21 cellular contexts compared by ENCODE assay signal in genomic region chr19:33333615-33334014, GRCh38. TPM values are rescaled to one million over a fixed set of nuclear protein-coding genes. Genes with fewer than 3 reads are reported as not detected.
DNase-seq lines count a peak whose midpoint lies in the region; ATAC-seq, FAIRE-seq and TF ChIP-seq lines count a peak whose summit lies in the region.
"Had no signal": no experiment of that assay in that cellular context is flagged by ENCODE, and none has a peak within 500 bp of the region (broad histone marks: within the 10 kb centered on the region; RNA-seq: fewer than 3 reads in every experiment).

No MANE protein-coding gene starts in this region.

- CTCF ChIA-PET in PC-3 (lab: Charles Lee) = no interaction called here

- H2AFZ ChIP-seq in PC-3 (ENCODE audit: low read length) (no peak overlapping the region), parathyroid adenoma (no peak overlapping the region)

- POLR2A ChIA-PET in PC-3 (lab: Charles Lee; ENCODE audit: unreplicated experiment) = no interaction called here

- no peak for FAIRE-seq in HTR-8/SVneo (lab: Jason Lieb, UNC)
- FAIRE-seq: D721Med, GM12891, GM18507, H1 had no signal

- no peaks in the 10 kb centered on the region for H3K9me2 ChIP-seq in PC-3 (replicated peaks; ENCODE audit: low read length)

- no TSS peak for BruUV-seq in PC-3 (replicated peaks; lab: Mats Ljungman, UMichigan)

- ATAC-seq in PC-3 = no peak
- peak; percentile 25 for ATAC-seq in foreskin keratinocyte
- no peak for ATAC-seq in lower lobe of right lung
- ATAC-seq: Right ventricle myocardium inferior had no signal

- no peaks in the 10 kb centered on the region for H3F3A ChIP-seq in PC-3 (ENCODE audit: low read length, unreplicated experiment)

- H3K79me2 ChIP-seq in PC-3 (ENCODE audit: low read length) = no peaks in the 10 kb centered on the region
- H3K79me2 ChIP-seq in parathyroid adenoma = no peaks in the 10 kb centered on the region

- no peaks in the 10 kb centered on the region for H4K20me1 ChIP-seq in PC-3 (ENCODE audit: low read length)

- H3K36me3 ChIP-seq in PC-3 (ENCODE audit: low read depth, low read length) (no peaks in the 10 kb centered on the region), parathyroid adenoma (ENCODE audit: control insufficient read depth, insufficient read depth, low read length) (no peaks in the 10 kb centered on the region), lower lobe of right lung (no peaks in the 10 kb centered on the region)
- H3K36me3 ChIP-seq: Peyer's patch had no signal

- H3K4me3 ChIP-seq in PC-3 (ENCODE audit: low read length) = no peak overlapping the region
- no peak overlapping the region for H3K4me3 ChIP-seq in parathyroid adenoma (ENCODE audit: low read depth, low read length)
- H3K4me3 ChIP-seq in lower lobe of right lung = no peak overlapping the region
- H3K4me3 ChIP-seq: Peyer's patch had no signal

- H3K9ac ChIP-seq in PC-3 (ENCODE audit: low read length) (no peak overlapping the region), parathyroid adenoma (no peak overlapping the region)

- intact Hi-C loops in PC-3 (cut with micrococcal nuclease) (no loop called here), lower lobe of right lung (cut with DNase I) (no loop called here)

- TF ChIP-seq CTCF in PC-3 (conservative IDR thresholded peaks at IDR 0.05; ENCODE audit: low read depth, low read length) (peak; percentile 29; the same call in 1 of the 2 replicates), foreskin keratinocyte (conservative IDR thresholded peaks at IDR 0.05) (peak; percentile 51), parathyroid adenoma (IDR thresholded peaks at IDR 0.05) (peak; percentile 5), lower lobe of right lung (IDR thresholded peaks at IDR 0.05) (no peak)

- H3K9me3 ChIP-seq in PC-3 (ENCODE audit: low read length) (no peaks in the 10 kb centered on the region), parathyroid adenoma (ENCODE audit: control insufficient read depth, low read length) (no peaks in the 10 kb centered on the region), lower lobe of right lung (no peaks in the 10 kb centered on the region)
- H3K9me3 ChIP-seq: Peyer's patch had no signal

- no peak overlapping the region for H3K27ac ChIP-seq in PC-3 (ENCODE audit: low read length)
- no peak overlapping the region for H3K27ac ChIP-seq in foreskin keratinocyte
- no peak overlapping the region for H3K27ac ChIP-seq in parathyroid adenoma
- no peak overlapping the region for H3K27ac ChIP-seq in lower lobe of right lung
- H3K27ac ChIP-seq: Peyer's patch had no signal

- peak; percentile 37 for DNase-seq in HPDE6-E6E7 (ENCODE audit: extremely low spot score)
- peak; percentile 8 for DNase-seq in PC-3
- no peak for DNase-seq in foreskin keratinocyte
- no peak for DNase-seq in HTR-8/SVneo (ENCODE audit: insufficient read length, low spot score)
- no peak for DNase-seq in lower lobe of right lung
- DNase-seq in NCI-H748 treated with DMSO at 0.1 percent for 48 hours (lab: John Stamatoyannopoulos, UW) = no peak
- DNase-seq: ACHN, C1 segment of cervical spinal cord, NCI-H1417, NCI-H187, NCI-H2107, NCI-H510A, NCI-H774, Peyer's patch, SW 1271 had no signal

- H3K4me2 ChIP-seq in PC-3 (ENCODE audit: low read length) = no peak overlapping the region
- H3K4me2 ChIP-seq in parathyroid adenoma (ENCODE audit: low read length) = no peak overlapping the region

- no peaks in the 10 kb centered on the region for H3K27me3 ChIP-seq in PC-3 (ENCODE audit: low read length)
- H3K27me3 ChIP-seq in foreskin keratinocyte = no peaks in the 10 kb centered on the region
- no peaks in the 10 kb centered on the region for H3K27me3 ChIP-seq in parathyroid adenoma (ENCODE audit: control insufficient read depth, insufficient read depth, low read length)
- no peaks in the 10 kb centered on the region for H3K27me3 ChIP-seq in lower lobe of right lung (ENCODE audit: low read depth)
- H3K27me3 ChIP-seq: Peyer's patch had no signal

- H3K4me1 ChIP-seq in PC-3 (ENCODE audit: insufficient read depth, low read length) (no peaks in the 10 kb centered on the region), foreskin keratinocyte (no peaks in the 10 kb centered on the region), parathyroid adenoma (no peaks in the 10 kb centered on the region), lower lobe of right lung (peaks cover 8% of the 10 kb centered on the region)
- H3K4me1 ChIP-seq: Peyer's patch had no signal

RNA-seq across cellular contexts. Expression of gene CEBPA, which starts 31.3 kb away (rescaled TPM):
- total RNA-seq in PC-3 (2014; rRNA removed) (2.9 and 6.3 TPM in 2 replicates), foreskin keratinocyte (1.4 TPM in 2 replicates), lower lobe of right lung (75.1 TPM)
- polyA plus RNA-seq in foreskin keratinocyte = 1.3 and 1.5 TPM in 2 replicates

RNA-seq across cellular contexts. Expression of gene CEBPG, which starts 39.9 kb away (rescaled TPM):
- 19.5 and 24.6 TPM in 2 replicates for total RNA-seq in PC-3 (2014; rRNA removed)
- 32.2 and 35.3 TPM in 2 replicates for total RNA-seq in foreskin keratinocyte
- 19.1 and 19.3 TPM in 2 replicates for polyA plus RNA-seq in foreskin keratinocyte
- total RNA-seq in lower lobe of right lung = 29.6 TPM

Comparison
In these comparisons a context has a peak if more than half of its experiments do, and no peak if none do; other contexts are left out.
1. DNase-seq: peak in HPDE6-E6E7 (single experiment) and PC-3 (single experiment); none in foreskin keratinocyte (0 of 2), HTR-8/SVneo (single experiment), lower lobe of right lung (single experiment) and NCI-H748 treated with DMSO at 0.1 percent for 48 hours (single experiment).
2. RNA of gene CEBPA, which starts 31.3 kb away (total RNA-seq): 75.1 TPM in lower lobe of right lung (single experiment); 2.9 to 6.3 TPM in PC-3 and 1.4 TPM in foreskin keratinocyte; every median in the first group is over 10 times any median in the second.